ENCODE assay signal across 8 cellular contexts in genomic region chr11:62611705-62612365, GRCh38.
DNase-seq lines count a peak whose midpoint lies in the region; ATAC-seq and TF ChIP-seq lines count a peak whose summit lies in the region.

No MANE protein-coding gene starts in this region.

- H3K9me3 ChIP-seq in BLaER1 = no peaks in the 10 kb centered on the region

- no peaks in the 10 kb centered on the region for H3K27me3 ChIP-seq in BLaER1
- H3K27me3 ChIP-seq in HL-60 (ENCODE audit: insufficient read depth, poor library complexity, severe bottlenecking) = no peaks in the 10 kb centered on the region

- DNase-seq in GM19240 (ENCODE audit: insufficient read length, low spot score) (peak; percentile 36), HL-60 (ENCODE audit: low read depth in 1 of 2, low spot score in 1 of 2) (peak in 1 of 2 experiments; percentile 51), SW480 (ENCODE audit: low spot score) (peak; percentile 48), cardiac fibroblast (ENCODE audit: low read depth in 2 of 2) (peak; percentile 62 to 90), kidney tubule cell (ENCODE audit: low spot score) (peak; percentile 46)
- peak; percentile 61 for DNase-seq in stimulated activated CD4-positive, alpha-beta T cell treated with anti-CD3 and anti-CD28 coated beads, Interleukin-4, amount 100 ng/mL, for 1 hour

- H4K20me1 ChIP-seq in BLaER1 = no peaks in the 10 kb centered on the region

- peak overlapping the region; percentile 82 for H3K4me3 ChIP-seq in BLaER1
- H3K4me3 ChIP-seq in HL-60 (replicated peaks; ENCODE audit: insufficient read depth, low read length) = peak overlapping the region; percentile 78
- peak overlapping the region; percentile 76 to 89 for H3K4me3 ChIP-seq in cardiac fibroblast (replicated peaks in 1 of 2; ENCODE audit: low read depth in 2 of 2, low read length in 2 of 2)

- peaks cover 53% of the 10 kb centered on the region for H3K4me1 ChIP-seq in BLaER1

- peak overlapping the region; percentile 93 for H3K9ac ChIP-seq in BLaER1

- TF ChIP-seq CTCF in HL-60 (IDR thresholded peaks at IDR 0.05; ENCODE audit: insufficient read depth, low read length) (no peak), cardiac fibroblast (IDR thresholded peaks at IDR 0.05; ENCODE audit: low read depth, low read length) (no peak)

- no peak for ATAC-seq in HG03095 (IDR thresholded peaks at IDR 0.05; ENCODE audit: unreplicated experiment)

- H3K4me2 ChIP-seq in BLaER1 = peak overlapping the region; percentile 99

- H3K36me3 ChIP-seq in BLaER1 = peaks cover 51% of the 10 kb centered on the region

- H3K27ac ChIP-seq in BLaER1 = peak overlapping the region; percentile 90
- peak overlapping the region; percentile 63 for H3K27ac ChIP-seq in HL-60 (replicated peaks)
